Comparison of ENCODE assay signal across 14 cellular contexts in genomic region chr22:43147821-43148220, GRCh38. TPM values are rescaled to one million over a fixed set of nuclear protein-coding genes. Genes with fewer than 3 reads are reported as not detected.
DNase-seq lines count a peak whose midpoint lies in the region; ATAC-seq and TF ChIP-seq lines count a peak whose summit lies in the region.
"Had no signal": no experiment of that assay in that cellular context is flagged by ENCODE, and none has a peak within 500 bp of the region (broad histone marks: within the 10 kb centered on the region; RNA-seq: fewer than 3 reads in every experiment).

No MANE protein-coding gene starts in this region.

- H3K56ac ChIP-seq in H9 (ENCODE audit: insufficient read length, low read depth, low read length), result no peak overlapping the region

- H2BK5ac ChIP-seq in H9 (ENCODE audit: insufficient read length, low read length), result no peak overlapping the region

- no peak overlapping the region for H2AK5ac ChIP-seq in H9 (ENCODE audit: insufficient read length, low read length)

- DNase-seq in activated naive CD4-positive, alpha-beta T cell treated with anti-CD3 and anti-CD28 coated beads, Interleukin-2, amount 50 U/mL, for 16 hours, result no peak
- DNase-seq in MV-4-11 (lab: John Stamatoyannopoulos, UW), result peak; percentile 78
- DNase-seq in adrenal gland, result peak in 6 of 7 donors; percentile 52 to 72 (median 64)
- peak in 1 of 2 donors; percentile 62 for DNase-seq in upper lobe of left lung
- DNase-seq in glutamatergic neuron, result no peak
- no peak for DNase-seq in H9
- no peak for DNase-seq in GM13976 (ENCODE audit: low spot score)
- DNase-seq: body of pancreas; effector memory CD4-positive, alpha-beta T cell; NCI-H1092 treated with DMSO at 0.1 percent for 48 hours; NCI-H526 treated with DMSO at 0.1 percent for 48 hours; ovary had no signal

- no peak overlapping the region for H3K4me3 Mint-ChIP-seq in activated naive CD4-positive, alpha-beta T cell treated with anti-CD3 and anti-CD28 coated beads, Interleukin-2, amount 50 U/mL, for 24 hours
- H3K4me3 Mint-ChIP-seq in glutamatergic neuron (ENCODE audit: unreplicated experiment) (no peak overlapping the region), H9 (no peak overlapping the region)

- H3K4me1 ChIP-seq in adrenal gland (replicated peaks in 1 of 2) (peaks cover 22 to 26% of the 10 kb centered on the region in 2 donors), upper lobe of left lung (peaks cover 4 to 30% (median 23%) of the 10 kb centered on the region in 4 donors), H9 (ENCODE audit: insufficient read depth, low read length) (no peaks in the 10 kb centered on the region; the same call in 1 of the 2 replicates)

- H3K79me2 ChIP-seq in H9 (ENCODE audit: insufficient read depth, low read length), result no peaks in the 10 kb centered on the region

- no peaks in the 10 kb centered on the region for H3K9me3 ChIP-seq in adrenal gland (replicated peaks in 1 of 3)
- no peaks in the 10 kb centered on the region for H3K9me3 ChIP-seq in upper lobe of left lung
- no peaks in the 10 kb centered on the region for H3K9me3 ChIP-seq in H9 (ENCODE audit: control insufficient read depth, low read depth, low read length)
- H3K9me3 ChIP-seq: body of pancreas, ovary had no signal

- H3K23ac ChIP-seq in H9 (ENCODE audit: insufficient read length, low read depth, low read length), result no peak overlapping the region

- no peaks in the 10 kb centered on the region for H3K79me1 ChIP-seq in H9 (ENCODE audit: insufficient read depth, low read depth, low read length, poor library complexity, severe bottlenecking)

- no peak overlapping the region for H2BK12ac ChIP-seq in H9 (ENCODE audit: insufficient read length, low read depth, low read length)

- H3T11ph ChIP-seq in H9 (ENCODE audit: low read length), result no peak overlapping the region

- peaks cover 33% of the 10 kb centered on the region for H3K4me1 Mint-ChIP-seq in activated naive CD4-positive, alpha-beta T cell treated with anti-CD3 and anti-CD28 coated beads, Interleukin-2, amount 50 U/mL, for 24 hours
- peaks cover 1% of the 10 kb centered on the region for H3K4me1 Mint-ChIP-seq in glutamatergic neuron (ENCODE audit: low read depth, unreplicated experiment)
- peaks cover 3 to 19% of the 10 kb centered on the region in 2 experiments for H3K4me1 Mint-ChIP-seq in H9

- H3K27ac Mint-ChIP-seq in activated naive CD4-positive, alpha-beta T cell treated with anti-CD3 and anti-CD28 coated beads, Interleukin-2, amount 50 U/mL, for 24 hours, result peak overlapping the region; percentile 38
- H3K27ac Mint-ChIP-seq in glutamatergic neuron (ENCODE audit: unreplicated experiment) (no peak overlapping the region), H9 (no peak overlapping the region)

- no peaks in the 10 kb centered on the region for H3K27me3 Mint-ChIP-seq in activated naive CD4-positive, alpha-beta T cell treated with anti-CD3 and anti-CD28 coated beads, Interleukin-2, amount 50 U/mL, for 24 hours
- H3K27me3 Mint-ChIP-seq in glutamatergic neuron (ENCODE audit: unreplicated experiment) (peaks cover 3% of the 10 kb centered on the region), H9 (ENCODE audit: low read depth) (peaks cover 22% of the 10 kb centered on the region)

- ATAC-seq in upper lobe of left lung (ENCODE audit: low FRiP score in 2 of 2), result no peak
- ATAC-seq: body of pancreas had no signal

- TF ChIP-seq EP300 in upper lobe of left lung (IDR thresholded peaks at IDR 0.05), result no peak

- no peak overlapping the region for H4K5ac ChIP-seq in H9 (ENCODE audit: insufficient read length, low read depth, low read length)

- H3K27me3 ChIP-seq in adrenal gland, result no peaks in the 10 kb centered on the region
- no peaks in the 10 kb centered on the region for H3K27me3 ChIP-seq in upper lobe of left lung
- H3K27me3 ChIP-seq in H9 (ENCODE audit: insufficient read depth, low read length), result no peaks in the 10 kb centered on the region; the same call in 1 of the 2 replicates
- H3K27me3 ChIP-seq: body of pancreas, ovary had no signal

- H2BK20ac ChIP-seq in H9 (ENCODE audit: low read depth, low read length, poor library complexity, severe bottlenecking), result no peak overlapping the region

- no peak overlapping the region for H4K8ac ChIP-seq in H9 (replicated peaks; ENCODE audit: insufficient read length, low read depth, low read length)

- H3K27ac ChIP-seq in adrenal gland (peak overlapping the region in 1 of 5 donors; percentile 6), upper lobe of left lung (peak overlapping the region; percentile 46 to 82 (median 57)), H9 (ENCODE audit: insufficient read length, low read depth, low read length) (no peak overlapping the region)
- H3K27ac ChIP-seq: ovary had no signal

- in situ Hi-C loops in GM13976 (cut with MboI; ENCODE audit: low sequenced_read_pairs, unreplicated experiment), result no loop called here

- H4K20me1 ChIP-seq in H9 (ENCODE audit: control insufficient read depth, insufficient read depth, insufficient read length), result no peaks in the 10 kb centered on the region

- H2AFZ ChIP-seq in H9 (ENCODE audit: low read length), result no peak overlapping the region

- no peak overlapping the region for H2BK120ac ChIP-seq in H9 (ENCODE audit: low read depth, low read length, poor library complexity, severe bottlenecking)

- WGBS in adrenal gland, 4 donors, result 40 to 49% (median 43%) methylated on average over 8 of the region's 8 CpGs
- WGBS in upper lobe of left lung, 2 donors, result 51 to 62% methylated on average over 8 of the region's 8 CpGs
- no CpG with 5 or more reads among the region's 8 CpGs for WGBS in H9 (ENCODE audit: extremely low coverage, insufficient read length, low lambda C conversion rate)

- H3K4ac ChIP-seq in H9 (ENCODE audit: low read depth, low read length), result no peak overlapping the region

- H2BK15ac ChIP-seq in H9 (ENCODE audit: low read depth, low read length), result no peak overlapping the region

- no peak overlapping the region for H3K9ac ChIP-seq in H9 (ENCODE audit: extremely low read depth, insufficient read length, low read length)

- H3K14ac ChIP-seq in H9 (ENCODE audit: insufficient read depth, low read length), result no peak overlapping the region

- intact Hi-C loops in adrenal gland (cut with DNase I), result no loop called here

- no peaks in the 10 kb centered on the region for H3K36me3 Mint-ChIP-seq in activated naive CD4-positive, alpha-beta T cell treated with anti-CD3 and anti-CD28 coated beads, Interleukin-2, amount 50 U/mL, for 24 hours
- H3K36me3 Mint-ChIP-seq in glutamatergic neuron (ENCODE audit: unreplicated experiment), result no peaks in the 10 kb centered on the region
- no peaks in the 10 kb centered on the region for H3K36me3 Mint-ChIP-seq in H9 (ENCODE audit: insufficient read depth in 1 of 3, low read depth in 3 of 3)
- H3K36me3 Mint-ChIP-seq: CD4-positive, CD25-positive, alpha-beta regulatory T cell had no signal

- H3K36me3 ChIP-seq in adrenal gland (replicated peaks in 1 of 2), result no peaks in the 10 kb centered on the region
- no peaks in the 10 kb centered on the region for H3K36me3 ChIP-seq in upper lobe of left lung
- H3K36me3 ChIP-seq: ovary had no signal

- no peak overlapping the region for H4K91ac ChIP-seq in H9 (ENCODE audit: insufficient read length, low read depth, low read length)

- H3K4me3 ChIP-seq in adrenal gland (no peak overlapping the region), upper lobe of left lung (no peak overlapping the region)
- H3K4me3 ChIP-seq: body of pancreas, ovary had no signal

- H3K23me2 ChIP-seq in H9 (ENCODE audit: insufficient read length, low read depth, low read length, poor library complexity, severe bottlenecking), result peaks cover under 1% of the 10 kb centered on the region

- TF ChIP-seq POLR2A in adrenal gland (IDR thresholded peaks at IDR 0.05) (no peak), upper lobe of left lung (IDR thresholded peaks at IDR 0.05) (no peak)

- no peak overlapping the region for H3K18ac ChIP-seq in H9 (ENCODE audit: insufficient read length, low read depth, low read length)

- no peak overlapping the region for H3K4me2 ChIP-seq in H9 (ENCODE audit: insufficient read depth, insufficient read length, low read length)

- H3K9me3 Mint-ChIP-seq in activated naive CD4-positive, alpha-beta T cell treated with anti-CD3 and anti-CD28 coated beads, Interleukin-2, amount 50 U/mL, for 24 hours, result no peaks in the 10 kb centered on the region
- H3K9me3 Mint-ChIP-seq in glutamatergic neuron (ENCODE audit: unreplicated experiment), result peaks cover 3% of the 10 kb centered on the region
- H3K9me3 Mint-ChIP-seq in H9, result no peaks in the 10 kb centered on the region

- TF ChIP-seq CTCF in adrenal gland (IDR thresholded peaks at IDR 0.05), result no peak
- no peak for TF ChIP-seq CTCF in upper lobe of left lung (IDR thresholded peaks at IDR 0.05)
- TF ChIP-seq CTCF in glutamatergic neuron (IDR thresholded peaks at IDR 0.05; ENCODE audit: partially characterized antibody, unreplicated experiment), result no peak
- no peak for TF ChIP-seq CTCF in H9 (conservative IDR thresholded peaks at IDR 0.05)
- no peak for TF ChIP-seq CTCF in GM13976 (IDR thresholded peaks at IDR 0.05; ENCODE audit: borderline replicate concordance, control extremely low read depth, extremely low read depth, insufficient read depth, missing control alignments)

RNA-seq across cellular contexts. Expression of gene TSPO, which starts 3.5 kb away (rescaled TPM):
- total RNA-seq in adrenal gland (100 to 1,000 TPM; 131 to 881 (median 235) TPM), upper lobe of left lung (100 to 1,000 TPM; 127 to 426 (median 315) TPM), glutamatergic neuron (ENCODE audit: unreplicated experiment) (4.0 TPM), H9 (2021) (12.1 and 14.8 TPM in 2 replicates)
- polyA plus RNA-seq in adrenal gland, result 100 to 1,000 TPM in 2 of 3 donors, 1 to 10 TPM in 1; 7.8 to 351 (median 182) TPM

RNA-seq across cellular contexts. Expression of gene MCAT, which starts 4.6 kb away (rescaled TPM):
- total RNA-seq in adrenal gland (10 to 100 TPM; 26.4 to 92.9 (median 30.8) TPM), upper lobe of left lung (10 to 100 TPM; 15.6 to 34.4 (median 18.5) TPM), glutamatergic neuron (ENCODE audit: unreplicated experiment) (12.7 TPM), H9 (2021) (20.3 and 21.5 TPM in 2 replicates)
- polyA plus RNA-seq in adrenal gland, result 10 to 100 TPM; 16.9 to 28.2 (median 19.5) TPM

RNA-seq across cellular contexts. Expression of gene BIK, which starts 37.3 kb away (rescaled TPM):
- total RNA-seq in adrenal gland, result 1 to 10 TPM; 1.7 to 7.4 (median 2.5) TPM
- polyA plus RNA-seq in adrenal gland, result 1 to 10 TPM in 2 of 3 donors, not detected in 1; 3.1 to 3.4 TPM
- 1 to 10 TPM in 4 of 6 donors, not detected in 2; 2.3 to 6.2 (median 2.7) TPM for total RNA-seq in upper lobe of left lung
- 17.3 TPM for total RNA-seq in glutamatergic neuron (ENCODE audit: unreplicated experiment)
- total RNA-seq in H9 (2021), result 6.8 and 8.3 TPM in 2 replicates

RNA-seq across cellular contexts. Expression of gene TTLL12, which starts 39.1 kb away (rescaled TPM):
- total RNA-seq in adrenal gland, result 10 to 100 TPM; 36.5 to 85.2 (median 63.6) TPM
- 10 to 100 TPM; 22.6 to 40.0 (median 22.8) TPM for polyA plus RNA-seq in adrenal gland
- total RNA-seq in upper lobe of left lung, result 10 to 100 TPM; 19.6 to 49.2 (median 25.0) TPM
- total RNA-seq in glutamatergic neuron (ENCODE audit: unreplicated experiment), result 36.6 TPM
- total RNA-seq in H9 (2021), result 89.6 and 90.2 TPM in 2 replicates

RNA-seq across cellular contexts. Expression of gene TTLL1, which starts 58.6 kb away (rescaled TPM):
- total RNA-seq in adrenal gland (10 to 100 TPM in 2 of 8 donors, 1 to 10 TPM in 6; 5.8 to 11.1 (median 8.3) TPM), upper lobe of left lung (1 to 10 TPM; 1.0 to 5.7 (median 4.8) TPM), glutamatergic neuron (ENCODE audit: unreplicated experiment) (22.0 TPM), H9 (2021) (4.1 TPM in 2 replicates)
- 10 to 100 TPM in 1 of 3 donors, 1 to 10 TPM in 2; 5.0 to 12.9 (median 7.0) TPM for polyA plus RNA-seq in adrenal gland

Comparison
In these comparisons a context has a peak if more than half of its experiments do, and no peak if none do; other contexts are left out.
1. DNase-seq: peak in MV-4-11 (single experiment) and adrenal gland (6 of 7); none in activated naive CD4-positive, alpha-beta T cell treated with anti-CD3 and anti-CD28 coated beads, Interleukin-2, amount 50 U/mL, for 16 hours (single experiment), glutamatergic neuron (single experiment), H9 (single experiment) and GM13976 (single experiment).